In genomic region chr9:4096121-4096520, GRCh38 we compare ENCODE assay signal across 17 cellular contexts.
DNase-seq lines count a peak whose midpoint lies in the region; ATAC-seq and TF ChIP-seq lines count a peak whose summit lies in the region.
"Had no signal": no experiment of that assay in that cellular context is flagged by ENCODE, and none has a peak within 500 bp of the region (broad histone marks: within the 10 kb centered on the region; RNA-seq: fewer than 3 reads in every experiment).

No MANE protein-coding gene starts in this region.

- H4K20me1 ChIP-seq in BLaER1, result no peaks in the 10 kb centered on the region
- H4K20me1 ChIP-seq: BLaER1 treated with 17β-estradiol and CSF1 and Interleukin-3, amounts not matched to agents 10 nM and 100 nM had no signal

- peaks cover 3% of the 10 kb centered on the region; the same call in 1 of the 2 replicates for H3K9me3 ChIP-seq in BLaER1
- no peaks in the 10 kb centered on the region for H3K9me3 ChIP-seq in ascending aorta
- H3K9me3 ChIP-seq: A549 had no signal

- H3K36me3 ChIP-seq in BLaER1 (no peaks in the 10 kb centered on the region), ascending aorta (no peaks in the 10 kb centered on the region)
- H3K36me3 ChIP-seq: BLaER1 treated with 17β-estradiol and CSF1 and Interleukin-3, amounts not matched to agents 10 nM and 100 nM had no signal

- H3K36me3 Mint-ChIP-seq in osteocyte (ENCODE audit: unreplicated experiment) (no peaks in the 10 kb centered on the region), immature natural killer cell (no peaks in the 10 kb centered on the region), mesothelial cell of epicardium (no peaks in the 10 kb centered on the region)
- H3K36me3 Mint-ChIP-seq in effector memory CD8-positive, alpha-beta T cell (ENCODE audit: insufficient read depth), result peaks cover 2% of the 10 kb centered on the region
- H3K36me3 Mint-ChIP-seq: CD8-positive, alpha-beta memory T cell had no signal

- H3K27ac ChIP-seq in BLaER1 (peak overlapping the region; percentile 68; the same call in 1 of the 2 replicates), ascending aorta (peak overlapping the region; percentile 21 to 43)
- H3K27ac ChIP-seq: BLaER1 treated with 17β-estradiol and CSF1 and Interleukin-3, amounts not matched to agents 10 nM and 100 nM had no signal

- no peak for TF ChIP-seq CTCF in ascending aorta (IDR thresholded peaks at IDR 0.05)
- no peak for TF ChIP-seq CTCF in fibroblast of villous mesenchyme (IDR thresholded peaks at IDR 0.05; ENCODE audit: insufficient read depth, low read depth, low read length)
- no peak for TF ChIP-seq CTCF in osteocyte (IDR thresholded peaks at IDR 0.05)
- TF ChIP-seq CTCF in mesothelial cell of epicardium (IDR thresholded peaks at IDR 0.05; ENCODE audit: unreplicated experiment), result no peak

- no peaks in the 10 kb centered on the region for H3K27me3 Mint-ChIP-seq in osteocyte (ENCODE audit: unreplicated experiment)
- H3K27me3 Mint-ChIP-seq in immature natural killer cell (ENCODE audit: low read depth in 3 of 3), result peaks cover 4 to 9% (median 5%) of the 10 kb centered on the region in 3 donors
- peaks cover 38 to 54% of the 10 kb centered on the region in 2 donors for H3K27me3 Mint-ChIP-seq in effector memory CD8-positive, alpha-beta T cell
- no peaks in the 10 kb centered on the region for H3K27me3 Mint-ChIP-seq in mesothelial cell of epicardium (ENCODE audit: low read depth)

- H3K4me1 Mint-ChIP-seq in osteocyte (ENCODE audit: unreplicated experiment), result peaks cover 41% of the 10 kb centered on the region
- H3K4me1 Mint-ChIP-seq in immature natural killer cell, result no peaks in the 10 kb centered on the region
- no peaks in the 10 kb centered on the region for H3K4me1 Mint-ChIP-seq in effector memory CD8-positive, alpha-beta T cell (ENCODE audit: low read depth in 2 of 2)
- peaks cover 3% of the 10 kb centered on the region for H3K4me1 Mint-ChIP-seq in mesothelial cell of epicardium
- H3K4me1 Mint-ChIP-seq: CD8-positive, alpha-beta memory T cell had no signal

- no peak overlapping the region for H3K9ac ChIP-seq in BLaER1
- H3K9ac ChIP-seq: BLaER1 treated with 17β-estradiol and CSF1 and Interleukin-3, amounts not matched to agents 10 nM and 100 nM had no signal

- no peak overlapping the region for H3K4me3 Mint-ChIP-seq in osteocyte (ENCODE audit: unreplicated experiment)
- H3K4me3 Mint-ChIP-seq in immature natural killer cell, result no peak overlapping the region
- no peak overlapping the region for H3K4me3 Mint-ChIP-seq in effector memory CD8-positive, alpha-beta T cell
- H3K4me3 Mint-ChIP-seq in mesothelial cell of epicardium, result no peak overlapping the region
- H3K4me3 Mint-ChIP-seq: CD8-positive, alpha-beta memory T cell had no signal

- ATAC-seq in effector memory CD8-positive, alpha-beta T cell (replicated peaks), result no peak
- ATAC-seq: A549 had no signal

- H3K4me3 ChIP-seq in BLaER1 (no peak overlapping the region), ascending aorta (no peak overlapping the region), fibroblast of villous mesenchyme (ENCODE audit: low read depth, low read length) (no peak overlapping the region)
- H3K4me3 ChIP-seq: A549; BLaER1 treated with 17β-estradiol and CSF1 and Interleukin-3, amounts not matched to agents 10 nM and 100 nM had no signal

- H3K27ac Mint-ChIP-seq in osteocyte (ENCODE audit: unreplicated experiment), result peak overlapping the region; percentile 81
- no peak overlapping the region for H3K27ac Mint-ChIP-seq in immature natural killer cell
- H3K27ac Mint-ChIP-seq in effector memory CD8-positive, alpha-beta T cell, result no peak overlapping the region
- H3K27ac Mint-ChIP-seq in mesothelial cell of epicardium, result no peak overlapping the region
- H3K27ac Mint-ChIP-seq: CD8-positive, alpha-beta memory T cell had no signal

- H3K4me1 ChIP-seq in BLaER1, result peaks cover 41% of the 10 kb centered on the region
- H3K4me1 ChIP-seq in ascending aorta, result peaks cover 11 to 30% of the 10 kb centered on the region in 2 donors

- H3K4me2 ChIP-seq in BLaER1, result peak overlapping the region; percentile 55; the same call in 1 of the 2 replicates
- H3K4me2 ChIP-seq: A549 had no signal

- DNase-seq in ascending aorta (ENCODE audit: low spot score in 2 of 2) (no peak), fibroblast of villous mesenchyme (ENCODE audit: low read depth) (peak; percentile 67), osteocyte (ENCODE audit: extremely low spot score, unreplicated experiment) (no peak), immature natural killer cell (no peak), NCI-H446 (lab: John Stamatoyannopoulos, UW) (no peak), mesothelial cell of epicardium (ENCODE audit: low spot score in 2 of 2, unreplicated experiment in 2 of 2) (no peak)
- no peak for DNase-seq in effector memory CD8-positive, alpha-beta T cell
- DNase-seq: CD8-positive, alpha-beta memory T cell; KBM-7; NCI-H1105 treated with DMSO at 0.1 percent for 48 hours; NCI-H2107; NCI-H2227 treated with DMSO at 0.1 percent for 48 hours; NCI-H524 treated with DMSO at 0.1 percent for 48 hours; SHP77 had no signal

- no peaks in the 10 kb centered on the region for H3K27me3 ChIP-seq in BLaER1
- no peaks in the 10 kb centered on the region for H3K27me3 ChIP-seq in ascending aorta
- H3K27me3 ChIP-seq: BLaER1 treated with 17β-estradiol and CSF1 and Interleukin-3, amounts not matched to agents 10 nM and 100 nM had no signal

- intact Hi-C loops in ascending aorta (cut with DNase I), result loop anchor here (5.0 kb wide), 1 partner anchor 111 kb away; no protein-coding TSS in a partner anchor

- H3K9me3 Mint-ChIP-seq in osteocyte (ENCODE audit: unreplicated experiment) (no peaks in the 10 kb centered on the region), immature natural killer cell (no peaks in the 10 kb centered on the region), mesothelial cell of epicardium (no peaks in the 10 kb centered on the region)
- H3K9me3 Mint-ChIP-seq in effector memory CD8-positive, alpha-beta T cell, result no peaks in the 10 kb centered on the region
